In genomic region chr18:48084041-48084757, GRCh38 we compare ENCODE assay signal across 33 cellular contexts.
"Had no signal": no experiment of that assay in that cellular context is flagged by ENCODE, and none has a peak within 500 bp of the region (broad histone marks: within the 10 kb centered on the region; RNA-seq: fewer than 3 reads in every experiment).

No MANE protein-coding gene starts in this region.

- H3K27ac ChIP-seq: brain microvascular endothelial cell, cardiac muscle cell, PC-9, VCaP had no signal

- ATAC-seq: activated CD8-positive, alpha-beta memory T cell treated with anti-CD3 and anti-CD28 coated beads, Interleukin-2, amount 10 ng/mL, durations not matched to agents 7 days and 5 days; activated T-helper 17 cell treated with anti-CD3 and anti-CD28 coated beads, Interleukin-2, amount 50 U/mL, for 72 hours; K562 had no signal

- FAIRE-seq: K562 had no signal

- H3K36me3 ChIP-seq: brain microvascular endothelial cell, cardiac muscle cell had no signal

- H3K4me3 ChIP-seq: cardiac muscle cell, K562, PC-9 had no signal

- DNase-seq: activated B cell treated with CpG ODN at 0.5 μM for 24 hours; activated CD4-positive, alpha-beta memory T cell treated with anti-CD3 and anti-CD28 coated beads, Interleukin-2, amount 10 ng/mL, durations not matched to agents 7 days and 5 days; activated CD4-positive, alpha-beta T cell treated with anti-CD3 and anti-CD28 coated beads for 48 hours; activated CD4-positive, CD25-positive, alpha-beta regulatory T cell treated with anti-CD3 and anti-CD28 coated beads, Interleukin-2, amount 50 U/mL, for 72 hours; activated CD8-positive, alpha-beta memory T cell treated with anti-CD3 and anti-CD28 coated beads for 24 hours; activated CD8-positive, alpha-beta memory T cell treated with anti-CD3 and anti-CD28 coated beads, Interleukin-2, amount 10 ng/mL, durations not matched to agents 7 days and 5 days; activated CD8-positive, alpha-beta memory T cell treated with anti-CD3 and anti-CD28 coated beads, Interleukin-2, amount 50 U/mL, for 48 hours; activated effector memory CD4-positive, alpha-beta T cell treated with anti-CD3 and anti-CD28 coated beads, Interleukin-2, amount 50 U/mL, for 16 hours; activated naive CD4-positive, alpha-beta T cell; activated naive CD4-positive, alpha-beta T cell treated with anti-CD3 and anti-CD28 coated beads, Interleukin-2, amount 50 U/mL, for 16 hours; activated naive CD8-positive, alpha-beta T cell treated with anti-CD3 and anti-CD28 coated beads for 36 hours; activated T-cell treated with anti-CD3 and anti-CD28 coated beads, Interleukin-2, amount 50 U/mL, for 48 hours; amniotic stem cell; brain microvascular endothelial cell; NCI-H1105; NCI-H1417 treated with DMSO at 0.1 percent for 48 hours; NCI-H1694 treated with DMSO at 0.1 percent for 48 hours; NCI-H2029; NCI-H2171; NCI-H510A; NCI-H526; NCI-H748 treated with DMSO at 0.1 percent for 48 hours; NK-92 treated with Interleukin-12 subunit alpha and Interleukin-12 subunit beta, amount 100 ng/mL, for 24 hours; Right ventricle myocardium superior; SW 1271; T-helper 1 cell; T-helper 2 cell; T-helper 9 cell had no signal

- H3K27me3 ChIP-seq: brain microvascular endothelial cell, cardiac muscle cell had no signal
